In the genomic region with DNA sequence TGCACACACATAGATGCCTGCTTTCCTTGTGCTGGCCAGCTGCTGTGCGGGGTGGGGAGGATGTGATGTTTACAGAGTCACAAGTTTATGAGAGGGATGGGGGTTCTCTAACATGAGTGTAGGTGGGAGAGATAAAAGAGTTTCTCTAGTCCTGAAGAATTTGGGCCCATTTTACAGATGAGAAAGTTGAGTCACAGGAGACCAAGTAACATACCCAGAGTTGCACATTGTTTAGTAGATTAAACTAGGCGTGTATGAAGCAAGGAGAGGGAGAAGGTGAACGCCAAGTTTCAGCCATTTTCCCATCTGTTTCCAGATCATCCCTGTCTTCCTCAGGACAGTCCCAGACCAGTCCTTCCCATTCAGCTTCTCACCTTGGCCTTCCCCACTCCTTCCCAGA, we compare ENCODE assay signal across 2 cellular contexts.
TF ChIP-seq lines count a peak whose summit lies in the region.

No MANE protein-coding gene starts in this region.

TF ChIP-seq in HepG2, 621 proteins besides CTCF, POLR2A, EP300 and RAD21:
- TF ChIP-seq, protein P1, sequence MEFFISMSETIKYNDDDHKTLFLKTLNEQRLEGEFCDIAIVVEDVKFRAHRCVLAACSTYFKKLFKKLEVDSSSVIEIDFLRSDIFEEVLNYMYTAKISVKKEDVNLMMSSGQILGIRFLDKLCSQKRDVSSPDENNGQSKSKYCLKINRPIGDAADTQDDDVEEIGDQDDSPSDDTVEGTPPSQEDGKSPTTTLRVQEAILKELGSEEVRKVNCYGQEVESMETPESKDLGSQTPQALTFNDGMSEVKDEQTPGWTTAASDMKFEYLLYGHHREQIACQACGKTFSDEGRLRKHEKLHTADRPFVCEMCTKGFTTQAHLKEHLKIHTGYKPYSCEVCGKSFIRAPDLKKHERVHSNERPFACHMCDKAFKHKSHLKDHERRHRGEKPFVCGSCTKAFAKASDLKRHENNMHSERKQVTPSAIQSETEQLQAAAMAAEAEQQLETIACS (CRISPR knock-in tag; IDR thresholded peaks at IDR 0.05) = no peak
- TF ChIP-seq ZNF629 (CRISPR knock-in tag; conservative IDR thresholded peaks at IDR 0.05) = peak; percentile 62

TF ChIP-seq in H1, 55 proteins besides CTCF, POLR2A, EP300 and RAD21:
- no peak for TF ChIP-seq CBX8 (IDR thresholded peaks at IDR 0.05; ENCODE audit: borderline replicate concordance, low read depth, low read length)
- peak; percentile 86 for TF ChIP-seq KDM1A (IDR thresholded peaks at IDR 0.05; ENCODE audit: borderline replicate concordance, low read length)
TF ChIP-seq in H1: peak in this region for 1.
